ENCODE assay signal across 7 cellular contexts in the genomic region with DNA sequence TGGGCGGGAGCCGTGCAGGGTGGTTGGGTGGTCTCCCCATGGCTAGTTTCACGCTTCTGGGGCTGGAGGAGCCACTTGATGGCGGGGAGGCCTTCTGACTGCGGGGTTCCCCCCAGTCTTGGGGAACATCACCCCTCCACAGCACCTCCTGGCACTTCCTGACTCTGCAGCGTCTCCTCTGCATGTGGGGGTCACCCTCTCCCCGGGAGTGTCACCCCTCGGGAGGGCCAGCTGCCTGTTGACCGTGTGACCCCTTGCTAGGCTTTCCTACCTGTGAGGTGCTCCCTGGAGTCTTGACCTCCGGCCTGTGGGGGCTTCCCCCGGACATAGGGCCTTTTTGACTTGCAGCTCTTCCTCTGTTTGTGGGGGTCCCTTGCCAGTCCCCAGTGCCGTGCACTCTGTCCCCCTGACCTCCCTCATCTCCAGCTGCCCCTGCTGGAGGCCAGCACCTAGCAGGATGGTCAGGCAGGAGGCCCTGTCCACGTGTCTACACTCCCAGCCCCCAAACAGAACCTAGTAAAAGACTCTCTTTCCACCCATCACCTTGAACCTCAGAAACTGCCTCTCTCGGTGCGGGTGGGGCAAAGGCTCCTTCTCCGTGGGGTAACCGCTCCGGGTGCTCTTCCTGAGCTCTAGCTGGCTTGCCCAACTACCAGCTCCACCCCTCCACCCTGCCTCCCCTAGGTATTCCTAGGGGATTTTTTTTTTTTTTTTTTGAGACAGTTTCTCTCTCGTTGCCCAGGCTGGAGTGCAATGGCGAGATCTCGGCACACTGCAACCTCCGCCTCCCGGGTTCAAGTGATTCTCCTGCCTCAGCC.
DNase-seq lines count a peak whose midpoint lies in the region; ATAC-seq and TF ChIP-seq lines count a peak whose summit lies in the region.

No MANE protein-coding gene starts in this region.

- H3K4me3 ChIP-seq in KMS-11 (IDR thresholded peaks at IDR 0.05; ENCODE audit: insufficient read depth, low read depth, low read length) (no peak overlapping the region), duodenal mucosa (ENCODE audit: low read depth in 1 of 2, low read length in 2 of 2) (peak overlapping the region; percentile 87 to 89)

- H2AFZ ChIP-seq in KMS-11 (ENCODE audit: low read depth) = peak overlapping the region; percentile 89

- peaks cover 11% of the 10 kb centered on the region for H3K4me1 ChIP-seq in KMS-11 (ENCODE audit: low read depth, poor library complexity, severe bottlenecking)
- H3K4me1 ChIP-seq in duodenal mucosa (ENCODE audit: control insufficient read depth in 1 of 2, insufficient read depth in 2 of 2, low read length in 2 of 2) = peaks cover 5 to 20% of the 10 kb centered on the region in 2 donors

- no peak for TF ChIP-seq CTCF in KMS-11 (conservative IDR thresholded peaks at IDR 0.05; ENCODE audit: low read depth, low read length)
- TF ChIP-seq CTCF in nephron progenitor cell (IDR thresholded peaks at IDR 0.05) = no peak

- peak overlapping the region; percentile 56; the same call in 1 of the 2 replicates for H3K9ac ChIP-seq in KMS-11
- peak overlapping the region; percentile 64 to 89 for H3K9ac ChIP-seq in duodenal mucosa (ENCODE audit: low read depth in 1 of 2, low read length in 2 of 2)

- H3K36me3 Mint-ChIP-seq in nephron progenitor cell (ENCODE audit: low read depth) = peaks cover 5% of the 10 kb centered on the region

- H3K4me1 Mint-ChIP-seq in nephron progenitor cell = peaks cover 37% of the 10 kb centered on the region

- DNase-seq in nephron progenitor cell (no peak), amniotic stem cell (lab: John Stamatoyannopoulos, UW) (no peak), COLO829 (ENCODE audit: low spot score) (no peak)

- H3K27ac ChIP-seq in KMS-11 = peak overlapping the region; percentile 22; the same call in 1 of the 2 replicates
- H3K27ac ChIP-seq in duodenal mucosa (ENCODE audit: low read depth, low read length) = no peak overlapping the region

- no peaks in the 10 kb centered on the region for H3K9me3 ChIP-seq in duodenal mucosa (ENCODE audit: control insufficient read depth in 1 of 2, low read length in 2 of 2)

- H4K20me1 ChIP-seq in KMS-11 (ENCODE audit: insufficient read depth) = no peaks in the 10 kb centered on the region

- H3K27ac Mint-ChIP-seq in nephron progenitor cell = no peak overlapping the region

- H3K9me3 Mint-ChIP-seq in nephron progenitor cell = peaks cover 21% of the 10 kb centered on the region

- H3K27me3 Mint-ChIP-seq in nephron progenitor cell (ENCODE audit: low read depth, poor library complexity) = peaks cover 10% of the 10 kb centered on the region

- H3K79me2 ChIP-seq in KMS-11 (ENCODE audit: insufficient read depth, low read depth) = no peaks in the 10 kb centered on the region

- peak overlapping the region; percentile 73 for H3K4me2 ChIP-seq in KMS-11

- no peaks in the 10 kb centered on the region for H3K36me3 ChIP-seq in KMS-11 (ENCODE audit: insufficient read depth)
- peaks cover 1 to 6% of the 10 kb centered on the region in 2 donors for H3K36me3 ChIP-seq in duodenal mucosa (ENCODE audit: control insufficient read depth in 1 of 2, insufficient read depth in 2 of 2, low read length in 2 of 2)

- ATAC-seq in GM19438 (IDR thresholded peaks at IDR 0.05; ENCODE audit: low read depth, unreplicated experiment) = peak; percentile 8
- ATAC-seq in HG03045 (IDR thresholded peaks at IDR 0.05; ENCODE audit: unreplicated experiment) = no peak

- no peaks in the 10 kb centered on the region for H3K27me3 ChIP-seq in KMS-11 (ENCODE audit: insufficient read depth, low read depth)
- no peaks in the 10 kb centered on the region for H3K27me3 ChIP-seq in duodenal mucosa (ENCODE audit: control insufficient read depth in 1 of 2, insufficient read depth in 2 of 2, low read length in 2 of 2)

- peak overlapping the region; percentile 87 for H3K4me3 Mint-ChIP-seq in nephron progenitor cell
